15 cellular contexts compared by ENCODE assay signal in the genomic region with DNA sequence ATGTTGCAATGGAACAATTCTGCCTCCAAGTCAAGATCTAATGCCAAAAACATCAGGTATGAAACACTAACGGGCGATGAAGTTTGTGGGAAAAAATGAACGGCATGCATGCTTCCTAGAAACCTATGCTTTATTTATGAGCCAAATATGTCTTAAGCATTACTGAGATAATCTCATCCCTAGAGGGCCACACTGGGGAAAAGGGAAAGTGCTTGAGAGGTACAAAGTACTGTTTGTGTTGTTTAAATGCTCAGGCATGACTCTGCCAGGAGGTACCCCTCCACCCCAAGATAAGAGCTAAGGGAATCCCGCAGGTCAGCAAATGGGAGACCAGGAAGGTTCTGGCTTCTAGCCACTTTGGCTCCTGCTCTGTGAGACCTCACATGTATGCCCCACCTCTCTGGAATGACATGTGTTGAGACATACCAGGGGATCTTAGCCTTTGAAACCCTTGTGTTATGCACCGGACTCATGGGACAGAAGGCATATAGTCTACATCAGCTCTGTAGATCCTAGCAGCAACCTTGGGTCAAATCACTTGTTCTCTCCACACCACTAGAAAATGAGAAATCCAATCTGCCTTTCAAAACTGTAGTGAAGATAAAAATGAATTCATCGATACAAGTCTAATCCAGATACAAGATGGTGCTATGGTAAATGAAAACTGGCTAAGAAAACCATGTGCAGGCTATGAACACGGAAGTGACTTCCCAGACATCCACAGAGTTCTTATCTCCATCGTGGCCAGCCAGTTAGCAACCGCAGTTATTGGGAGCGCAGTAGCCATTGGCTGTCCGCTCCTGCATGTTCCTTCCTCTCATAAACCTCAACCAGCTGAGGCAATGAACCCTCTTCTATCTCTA.
A peak's percentile ranks its signal among the peaks of the same experiment; 100 is the strongest.
DNase-seq lines count a peak whose midpoint lies in the region; ATAC-seq and TF ChIP-seq lines count a peak whose summit lies in the region.
"Had no signal": no experiment of that assay in that cellular context is flagged by ENCODE, and none has a peak within 500 bp of the region (broad histone marks: within the 10 kb centered on the region; RNA-seq: fewer than 3 reads in every experiment).

No MANE protein-coding gene starts in this region.

- H3K36me3 ChIP-seq in brain microvascular endothelial cell (replicated peaks), result peaks cover 7% of the 10 kb centered on the region
- H3K36me3 ChIP-seq in sigmoid colon, result no peaks in the 10 kb centered on the region
- H3K36me3 ChIP-seq: neutrophil had no signal

- no peak overlapping the region for H2AK5ac ChIP-seq in H9 (ENCODE audit: insufficient read length, low read length)

- H3K4me1 Mint-ChIP-seq in H9, result peaks cover 50 to 51% of the 10 kb centered on the region in 2 experiments
- peaks cover 15% of the 10 kb centered on the region for H3K4me1 Mint-ChIP-seq in activated CD4-positive, alpha-beta memory T cell treated with anti-CD3 and anti-CD28 coated beads for 36 hours (ENCODE audit: low read depth)
- peaks cover 5 to 8% (median 7%) of the 10 kb centered on the region in 4 donors for H3K4me1 Mint-ChIP-seq in naive thymus-derived CD8-positive, alpha-beta T cell

- H3K9me3 ChIP-seq in H9 (ENCODE audit: control insufficient read depth, low read depth, low read length) (no peaks in the 10 kb centered on the region), right cardiac atrium (ENCODE audit: control insufficient read depth, low read length) (no peaks in the 10 kb centered on the region), sigmoid colon (no peaks in the 10 kb centered on the region)
- H3K9me3 ChIP-seq: neutrophil had no signal

- in situ Hi-C loops in brain microvascular endothelial cell (cut with HindIII; ENCODE audit: low pct_ligation_motif_present, low sequenced_read_pairs), result no loop called here

- H3K27ac ChIP-seq in H9 (ENCODE audit: insufficient read length, low read depth, low read length), result no peak overlapping the region
- peak overlapping the region; percentile 97 for H3K27ac ChIP-seq in brain microvascular endothelial cell
- no peak overlapping the region for H3K27ac ChIP-seq in right cardiac atrium (ENCODE audit: low read length)
- peak overlapping the region; percentile 53 to 78 (median 71) for H3K27ac ChIP-seq in sigmoid colon
- H3K27ac ChIP-seq: BLaER1 treated with 17β-estradiol and CSF1 and Interleukin-3, amounts not matched to agents 10 nM and 100 nM; neutrophil had no signal

- no peak overlapping the region for H4K91ac ChIP-seq in H9 (ENCODE audit: insufficient read length, low read depth, low read length)

- TF ChIP-seq EP300 in sigmoid colon (IDR thresholded peaks at IDR 0.05), result no peak

- no peak overlapping the region for H2AFZ ChIP-seq in H9 (ENCODE audit: low read length)

- intact Hi-C loops in right cardiac atrium (cut with DNase I), result loop anchor here in 1 of 4 donors (10.0 kb wide), 1 partner anchor 54 kb away; no protein-coding TSS in a partner anchor
- intact Hi-C loops in sigmoid colon (cut with DNase I), result no loop called here
- intact Hi-C loops in activated CD4-positive, alpha-beta memory T cell treated with anti-CD3 and anti-CD28 coated beads for 36 hours (cut with micrococcal nuclease), result no loop called here

- H3K56ac ChIP-seq in H9 (ENCODE audit: insufficient read length, low read depth, low read length), result no peak overlapping the region

- H3K4me3 ChIP-seq in brain microvascular endothelial cell (ENCODE audit: low read depth, low read length) (no peak overlapping the region), right cardiac atrium (ENCODE audit: low read length) (no peak overlapping the region), sigmoid colon (no peak overlapping the region)
- H3K4me3 ChIP-seq: BLaER1 treated with 17β-estradiol and CSF1 and Interleukin-3, amounts not matched to agents 10 nM and 100 nM had no signal

- H3K27me3 ChIP-seq in H9 (ENCODE audit: insufficient read depth, low read length) (no peaks in the 10 kb centered on the region), brain microvascular endothelial cell (replicated peaks) (no peaks in the 10 kb centered on the region), right cardiac atrium (ENCODE audit: control insufficient read depth, insufficient read depth) (no peaks in the 10 kb centered on the region), sigmoid colon (no peaks in the 10 kb centered on the region)
- H3K27me3 ChIP-seq: BLaER1 treated with 17β-estradiol and CSF1 and Interleukin-3, amounts not matched to agents 10 nM and 100 nM; neutrophil had no signal

- no peaks in the 10 kb centered on the region for H3K23me2 ChIP-seq in H9 (ENCODE audit: insufficient read length, low read depth, low read length, poor library complexity, severe bottlenecking)

- peaks cover 2% of the 10 kb centered on the region; the same call in 1 of the 2 replicates for H3K79me2 ChIP-seq in H9 (ENCODE audit: insufficient read depth, low read length)

- no peaks in the 10 kb centered on the region for H3K27me3 Mint-ChIP-seq in H9 (ENCODE audit: low read depth)
- no peaks in the 10 kb centered on the region for H3K27me3 Mint-ChIP-seq in activated CD4-positive, alpha-beta memory T cell treated with anti-CD3 and anti-CD28 coated beads for 36 hours
- no peaks in the 10 kb centered on the region for H3K27me3 Mint-ChIP-seq in naive thymus-derived CD8-positive, alpha-beta T cell
- H3K27me3 Mint-ChIP-seq: activated CD8-positive, alpha-beta T cell treated with anti-CD3 and anti-CD28 coated beads for 36 hours; dendritic cell treated with granulocyte-macrophage colony-stimulating factor and Interleukin-4, amounts not matched to agents 40 ng/mL and 50 ng/mL, for 4 days had no signal

- WGBS in H9 (ENCODE audit: extremely low coverage, insufficient read length, low lambda C conversion rate), result no CpG with 5 or more reads among the region's 11 CpGs
- WGBS in right cardiac atrium, result 64% methylated on average over 11 of the region's 11 CpGs
- WGBS in sigmoid colon, 2 donors, result 77 to 81% methylated on average over 11 of the region's 11 CpGs

- H4K5ac ChIP-seq in H9 (ENCODE audit: insufficient read length, low read depth, low read length), result no peak overlapping the region

- no peak for TF ChIP-seq POLR2A in sigmoid colon (IDR thresholded peaks at IDR 0.05)

- POLR2A ChIA-PET in activated CD4-positive, alpha-beta memory T cell treated with anti-CD3 and anti-CD28 coated beads for 36 hours (lab: Charles Lee), result no interaction called here
- POLR2A ChIA-PET in naive thymus-derived CD8-positive, alpha-beta T cell (lab: Charles Lee), result no interaction called here

- CTCF ChIA-PET in activated CD4-positive, alpha-beta memory T cell treated with anti-CD3 and anti-CD28 coated beads for 36 hours (lab: Charles Lee), result no interaction called here

- H3K9ac ChIP-seq in H9 (ENCODE audit: extremely low read depth, insufficient read length, low read length), result no peak overlapping the region
- H3K9ac ChIP-seq: BLaER1 treated with 17β-estradiol and CSF1 and Interleukin-3, amounts not matched to agents 10 nM and 100 nM had no signal

- no peak overlapping the region for H2BK20ac ChIP-seq in H9 (ENCODE audit: low read depth, low read length, poor library complexity, severe bottlenecking)

- no peak overlapping the region for H2BK12ac ChIP-seq in H9 (ENCODE audit: insufficient read length, low read depth, low read length)

- H4K8ac ChIP-seq in H9 (replicated peaks; ENCODE audit: insufficient read length, low read depth, low read length), result no peak overlapping the region

- peaks cover 2% of the 10 kb centered on the region for H4K20me1 ChIP-seq in H9 (ENCODE audit: control insufficient read depth, insufficient read depth, insufficient read length)
- H4K20me1 ChIP-seq: BLaER1 treated with 17β-estradiol and CSF1 and Interleukin-3, amounts not matched to agents 10 nM and 100 nM had no signal

- H3K23ac ChIP-seq in H9 (ENCODE audit: insufficient read length, low read depth, low read length), result no peak overlapping the region

- H3K14ac ChIP-seq in H9 (ENCODE audit: insufficient read depth, low read length), result no peak overlapping the region

- no peak overlapping the region for H3T11ph ChIP-seq in H9 (ENCODE audit: low read length)

- H3K36me3 Mint-ChIP-seq in H9 (ENCODE audit: insufficient read depth in 1 of 3, low read depth in 3 of 3), result peaks cover 0 to 9% (median 5%) of the 10 kb centered on the region in 3 experiments; a peak in 3 of 7 replicates
- no peaks in the 10 kb centered on the region for H3K36me3 Mint-ChIP-seq in activated CD4-positive, alpha-beta memory T cell treated with anti-CD3 and anti-CD28 coated beads for 36 hours
- peaks cover 0 to 2% (median 0%) of the 10 kb centered on the region in 3 donors for H3K36me3 Mint-ChIP-seq in naive thymus-derived CD8-positive, alpha-beta T cell

- DNase-seq in H9 (no peak), brain microvascular endothelial cell (peak; percentile 86), right cardiac atrium (no peak), sigmoid colon (no peak)
- no peak for DNase-seq in activated CD4-positive, alpha-beta memory T cell treated with anti-CD3 and anti-CD28 coated beads for 36 hours
- no peak for DNase-seq in naive thymus-derived CD8-positive, alpha-beta T cell
- DNase-seq: activated CD8-positive, alpha-beta T cell treated with anti-CD3 and anti-CD28 coated beads for 36 hours; kidney glomerular epithelial cell; NCI-H1436; NCI-H446 treated with DMSO at 0.1 percent for 48 hours had no signal

- no peak overlapping the region for H3K27ac Mint-ChIP-seq in H9
- no peak overlapping the region for H3K27ac Mint-ChIP-seq in activated CD4-positive, alpha-beta memory T cell treated with anti-CD3 and anti-CD28 coated beads for 36 hours
- H3K27ac Mint-ChIP-seq in naive thymus-derived CD8-positive, alpha-beta T cell, result peak overlapping the region in 2 of 10 donors; percentile 1 to 4
- H3K27ac Mint-ChIP-seq: dendritic cell treated with granulocyte-macrophage colony-stimulating factor and Interleukin-4, amounts not matched to agents 40 ng/mL and 50 ng/mL, for 4 days had no signal

- peak; percentile 14 to 42 for ATAC-seq in right cardiac atrium
- no peak for ATAC-seq in HG02610 (IDR thresholded peaks at IDR 0.05; ENCODE audit: unreplicated experiment)
- ATAC-seq in naive thymus-derived CD8-positive, alpha-beta T cell, result no peak
- ATAC-seq in GM19324 (IDR thresholded peaks at IDR 0.05; ENCODE audit: low FRiP score, unreplicated experiment), result no peak
- ATAC-seq: activated CD8-positive, alpha-beta T cell treated with anti-CD3 and anti-CD28 coated beads for 36 hours had no signal

- no peaks in the 10 kb centered on the region for H3K9me3 Mint-ChIP-seq in H9
- no peaks in the 10 kb centered on the region for H3K9me3 Mint-ChIP-seq in activated CD4-positive, alpha-beta memory T cell treated with anti-CD3 and anti-CD28 coated beads for 36 hours
- no peaks in the 10 kb centered on the region for H3K9me3 Mint-ChIP-seq in naive thymus-derived CD8-positive, alpha-beta T cell
- H3K9me3 Mint-ChIP-seq: activated CD8-positive, alpha-beta T cell treated with anti-CD3 and anti-CD28 coated beads for 36 hours; dendritic cell treated with granulocyte-macrophage colony-stimulating factor and Interleukin-4, amounts not matched to agents 40 ng/mL and 50 ng/mL, for 4 days had no signal

- no peak overlapping the region for H2BK15ac ChIP-seq in H9 (ENCODE audit: low read depth, low read length)

- H3K4me2 ChIP-seq in H9 (ENCODE audit: insufficient read depth, insufficient read length, low read length), result no peak overlapping the region
- H3K4me2 ChIP-seq: BLaER1 treated with 17β-estradiol and CSF1 and Interleukin-3, amounts not matched to agents 10 nM and 100 nM had no signal

- H2BK120ac ChIP-seq in H9 (ENCODE audit: low read depth, low read length, poor library complexity, severe bottlenecking), result no peak overlapping the region

- H3K4me3 Mint-ChIP-seq in H9, result no peak overlapping the region
- no peak overlapping the region for H3K4me3 Mint-ChIP-seq in activated CD4-positive, alpha-beta memory T cell treated with anti-CD3 and anti-CD28 coated beads for 36 hours
- H3K4me3 Mint-ChIP-seq in naive thymus-derived CD8-positive, alpha-beta T cell, result no peak overlapping the region
- H3K4me3 Mint-ChIP-seq: activated CD8-positive, alpha-beta T cell treated with anti-CD3 and anti-CD28 coated beads for 36 hours; dendritic cell treated with granulocyte-macrophage colony-stimulating factor and Interleukin-4, amounts not matched to agents 40 ng/mL and 50 ng/mL, for 4 days had no signal

- H3K4ac ChIP-seq in H9 (ENCODE audit: low read depth, low read length), result no peak overlapping the region

- peaks cover 4% of the 10 kb centered on the region for H3K79me1 ChIP-seq in H9 (ENCODE audit: insufficient read depth, low read depth, low read length, poor library complexity, severe bottlenecking)

- no peak overlapping the region for H2BK5ac ChIP-seq in H9 (ENCODE audit: insufficient read length, low read length)

- TF ChIP-seq CTCF in H9 (conservative IDR thresholded peaks at IDR 0.05) (no peak), brain microvascular endothelial cell (IDR thresholded peaks at IDR 0.05; ENCODE audit: low read depth, low read length, missing control alignments) (no peak), sigmoid colon (IDR thresholded peaks at IDR 0.05) (no peak)

- H3K4me1 ChIP-seq in H9 (ENCODE audit: insufficient read depth, low read length), result peaks cover 8% of the 10 kb centered on the region; the same call in 1 of the 2 replicates
- peaks cover 24% of the 10 kb centered on the region for H3K4me1 ChIP-seq in right cardiac atrium (ENCODE audit: control insufficient read depth, insufficient read depth, low read length)
- peaks cover 0 to 86% (median 78%) of the 10 kb centered on the region in 4 donors for H3K4me1 ChIP-seq in sigmoid colon

- H3K18ac ChIP-seq in H9 (ENCODE audit: insufficient read length, low read depth, low read length), result peak overlapping the region; percentile 25

Comparison
In these comparisons a context has a peak if more than half of its experiments do, and no peak if none do; other contexts are left out.
1. H3K27ac ChIP-seq: peak in brain microvascular endothelial cell (single experiment) and sigmoid colon (4 of 4); none in H9 (single experiment) and right cardiac atrium (single experiment).
2. ATAC-seq: peak in right cardiac atrium (2 of 2); none in HG02610 (single experiment), naive thymus-derived CD8-positive, alpha-beta T cell (0 of 2) and GM19324 (single experiment).